In the genomic region with DNA sequence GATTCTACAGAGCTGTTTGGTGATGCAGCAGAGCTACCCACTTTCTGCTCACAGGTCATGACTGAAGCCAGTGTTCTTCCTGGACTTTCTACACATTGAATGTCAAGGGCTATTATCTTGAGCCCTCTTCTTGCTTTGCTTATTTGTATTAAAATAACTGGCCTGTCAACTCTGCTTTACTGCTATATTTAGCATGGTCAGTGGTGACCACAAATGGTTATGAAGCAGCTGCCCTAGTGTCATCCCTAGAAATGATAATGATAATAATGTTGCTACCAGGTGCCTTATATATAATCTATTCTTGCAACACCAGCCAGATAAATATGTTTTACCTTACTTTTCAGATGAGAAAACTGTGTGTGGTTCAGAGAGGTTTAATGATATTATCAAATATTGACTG, we compare ENCODE assay signal across 31 cellular contexts. TPM values are rescaled to one million over a fixed set of nuclear protein-coding genes. Genes with fewer than 3 reads are reported as not detected.
"Had no signal": no experiment of that assay in that cellular context is flagged by ENCODE, and none has a peak within 500 bp of the region (broad histone marks: within the 10 kb centered on the region; RNA-seq: fewer than 3 reads in every experiment).

No MANE protein-coding gene starts in this region.

- H3K27me3 ChIP-seq: colonic mucosa, gastrocnemius medialis, neural progenitor cell, sigmoid colon, spleen, testis, tibial artery had no signal

- H3K4me2 ChIP-seq: neural progenitor cell had no signal

- H3K9me3 ChIP-seq: colonic mucosa, gastrocnemius medialis, sigmoid colon, spleen, testis, tibial artery had no signal

- H3K27ac ChIP-seq: colonic mucosa, epithelial cell of prostate, gastrocnemius medialis, neural progenitor cell, parathyroid adenoma, sigmoid colon, skin epidermis, spleen, testis, tibial artery had no signal

- ATAC-seq: esophagus mucosa; gastrocnemius medialis; left colon; naive thymus-derived CD4-positive, alpha-beta T cell; stimulated activated memory B cell treated with anti-CD40 and anti-IgM and Interleukin-4, amounts not matched to agents 10 μg/mL and 1 μg/mL and 100 μg/mL, for 72 hours; stimulated activated naive CD8-positive, alpha-beta T cell treated with anti-CD3 and anti-CD28 coated beads, Interleukin-15, Interleukin-2, amounts not matched to agents 100 U/mL and 50 U/mL, for 24 hours had no signal

- H3K9ac ChIP-seq: neural progenitor cell, parathyroid adenoma had no signal

- H3K36me3 ChIP-seq: colonic mucosa, gastrocnemius medialis, neural progenitor cell, sigmoid colon, spleen, tibial artery had no signal

- H3K79me2 ChIP-seq: parathyroid adenoma had no signal

- H2AFZ ChIP-seq: neural progenitor cell, parathyroid adenoma had no signal

- H3K4me3 ChIP-seq: colonic mucosa, gastrocnemius medialis, lung, neural progenitor cell, sigmoid colon, skin epidermis, spleen, testis, tibial artery had no signal

- H3K4me1 ChIP-seq: colonic mucosa, gastrocnemius medialis, neural progenitor cell, parathyroid adenoma, sigmoid colon, testis, tibial artery had no signal

- DNase-seq: colonic mucosa; effector CD8-positive, alpha-beta T cell; endodermal cell; foreskin fibroblast; gastrocnemius medialis; hippocampal formation; left colon; naive thymus-derived CD4-positive, alpha-beta T cell; sigmoid colon; spleen; stimulated activated CD4-positive, alpha-beta T cell treated with anti-CD3 and anti-CD28 coated beads, Interleukin-4, amount 100 ng/mL, for 4 hours; stimulated activated naive CD8-positive, alpha-beta T cell treated with anti-CD3 and anti-CD28 coated beads, Interleukin-15, Interleukin-2, amounts not matched to agents 100 U/mL and 50 U/mL, for 24 hours; substantia nigra; testis; tibial artery had no signal

- FAIRE-seq: islet of Langerhans had no signal

RNA-seq across cellular contexts. Expression of gene LRRC10, which starts 2.6 kb away (rescaled TPM):
- total RNA-seq: chondrocyte; colonic mucosa; endodermal cell; esophagus mucosa; gastrocnemius medialis; glomerular endothelial cell; kidney epithelial cell; left colon; liver; mononuclear cell; naive thymus-derived CD4-positive, alpha-beta T cell; osteoblast; progenitor cell of endocrine pancreas; sigmoid colon; spleen; urinary bladder had no signal
- polyA plus RNA-seq: liver; lung; naive thymus-derived CD4-positive, alpha-beta T cell; spleen; urinary bladder had no signal
